In genomic region chr1:66769512-66770229, GRCh38 we compare ENCODE assay signal across 16 cellular contexts. TPM values are rescaled to one million over a fixed set of nuclear protein-coding genes. Genes with fewer than 3 reads are reported as not detected.
DNase-seq lines count a peak whose midpoint lies in the region; ATAC-seq, FAIRE-seq and TF ChIP-seq lines count a peak whose summit lies in the region.
"Had no signal": no experiment of that assay in that cellular context is flagged by ENCODE, and none has a peak within 500 bp of the region (broad histone marks: within the 10 kb centered on the region; RNA-seq: fewer than 3 reads in every experiment).

No MANE protein-coding gene starts in this region.

- peaks cover 20% of the 10 kb centered on the region for H3K4me1 ChIP-seq in CD4-positive, CD25-positive, alpha-beta regulatory T cell (ENCODE audit: control insufficient read depth, insufficient read depth, low read length, poor library complexity, severe bottlenecking)
- peaks cover 0 to 4% of the 10 kb centered on the region in 2 experiments; a peak in 4 of 5 replicates for H3K4me1 ChIP-seq in K562 (replicated peaks in 1 of 2; ENCODE audit: control insufficient read depth in 2 of 2, insufficient read depth in 2 of 2, low read length in 2 of 2)
- no peaks in the 10 kb centered on the region for H3K4me1 ChIP-seq in gastrocnemius medialis

- no peaks in the 10 kb centered on the region for H3K36me3 Mint-ChIP-seq in CD4-positive, CD25-positive, alpha-beta regulatory T cell
- H3K36me3 Mint-ChIP-seq: mesothelial cell of epicardium had no signal

- H3K9me1 ChIP-seq in K562 (ENCODE audit: control insufficient read depth, insufficient read depth, low read length), result no peaks in the 10 kb centered on the region

- CTCF ChIA-PET in K562 (lab: Yijun Ruan, JAX; ENCODE audit: low intra/inter-chr PET ratio), result no interaction called here

- H4K20me1 ChIP-seq in K562 (replicated peaks; ENCODE audit: control insufficient read depth, insufficient read depth, low read length), result no peaks in the 10 kb centered on the region

- H3K4me2 ChIP-seq in K562 (ENCODE audit: insufficient read depth, low read length), result peak overlapping the region; percentile 43; the same call in 1 of the 2 replicates

- DNase-seq in CD4-positive, CD25-positive, alpha-beta regulatory T cell, result peak in 2 of 3 donors; percentile 52 to 81
- DNase-seq in OCI-M1 (lab: John Stamatoyannopoulos, UW) (peak; percentile 77), K562 (ENCODE audit: extremely low read depth in 1 of 4, low spot score in 3 of 4) (no peak), gastrocnemius medialis (no peak)
- DNase-seq: activated effector memory CD4-positive, alpha-beta T cell treated with Interleukin-2 at 50 U/mL for 16 hours; NCI-H1694 treated with DMSO at 0.1 percent for 48 hours had no signal

- 45% methylated on average over 7 of the region's 7 CpGs for WGBS in K562 (ENCODE audit: insufficient coverage, low coverage, missing lambda C conversion rate)

- TF ChIP-seq RAD21 in K562 (CRISPR knock-in tag; conservative IDR thresholded peaks at IDR 0.05 in 1 of 2, IDR thresholded peaks at IDR 0.05 in 1 of 2), result no peak

- FAIRE-seq in K562 (lab: Jason Lieb, UNC), result no peak
- FAIRE-seq: H54 had no signal

- TF ChIP-seq CTCF in K562 (IDR thresholded peaks at IDR 0.05 in 2 of 3, conservative IDR thresholded peaks at IDR 0.05 in 1 of 3; ENCODE audit: insufficient read depth in 2 of 3, low read depth in 1 of 3, low read length in 3 of 3) (no peak), gastrocnemius medialis (IDR thresholded peaks at IDR 0.05 in 4 of 5, conservative IDR thresholded peaks at IDR 0.05 in 1 of 5) (no peak)

- peaks cover 6 to 30% (median 27%) of the 10 kb centered on the region in 4 donors for H3K4me1 Mint-ChIP-seq in CD4-positive, CD25-positive, alpha-beta regulatory T cell
- H3K4me1 Mint-ChIP-seq: mesothelial cell of epicardium had no signal

- H3K4me3 Mint-ChIP-seq in CD4-positive, CD25-positive, alpha-beta regulatory T cell, result peak overlapping the region; percentile 43 to 88 (median 80)
- H3K4me3 Mint-ChIP-seq: mesothelial cell of epicardium had no signal

- intact Hi-C loops in K562 (cut with micrococcal nuclease), result loop anchor here (2.0 to 5.0 kb wide), 5 partner anchors 93 to 733 kb away; partner anchors contain the start of genes DNAI4 and MIER1
- intact Hi-C loops in gastrocnemius medialis (cut with DNase I; ENCODE audit: low total_unique reads), result loop anchor here (10.0 kb wide), 1 partner anchor 725 kb away; no protein-coding TSS in a partner anchor

- no peaks in the 10 kb centered on the region for H3K9me3 ChIP-seq in CD4-positive, CD25-positive, alpha-beta regulatory T cell (ENCODE audit: control insufficient read depth in 2 of 2, low read length in 2 of 2)
- no peaks in the 10 kb centered on the region for H3K9me3 ChIP-seq in K562 (replicated peaks; ENCODE audit: control insufficient read depth, insufficient read depth, low read depth, low read length)
- H3K9me3 ChIP-seq in gastrocnemius medialis, result no peaks in the 10 kb centered on the region

- TF ChIP-seq EP300 in K562 (IDR thresholded peaks at IDR 0.05; ENCODE audit: low read length), result no peak

- no peaks in the 10 kb centered on the region for H3K27me3 ChIP-seq in CD4-positive, CD25-positive, alpha-beta regulatory T cell (ENCODE audit: control insufficient read depth, insufficient read depth, low read length)
- H3K27me3 ChIP-seq in K562 (ENCODE audit: control insufficient read depth in 2 of 2, insufficient read depth in 2 of 2, low read length in 2 of 2) (no peaks in the 10 kb centered on the region), gastrocnemius medialis (no peaks in the 10 kb centered on the region)

- POLR2A ChIA-PET in K562 (lab: Yijun Ruan, JAX), result interaction anchor here (0.6 to 1.3 kb wide), 2 partner anchors 11 to 16 kb away, joined by 3 read pairs; no protein-coding TSS in a partner anchor

- peak; percentile 58 to 61 for ATAC-seq in CD4-positive, CD25-positive, alpha-beta regulatory T cell (ENCODE audit: low read depth in 2 of 2)
- peak; percentile 47 for ATAC-seq in GM18870 (IDR thresholded peaks at IDR 0.05; ENCODE audit: unreplicated experiment)
- peak; percentile 29; the same call in 2 of the 3 replicates for ATAC-seq in K562
- ATAC-seq in GM21367 (IDR thresholded peaks at IDR 0.05; ENCODE audit: unreplicated experiment), result no peak
- ATAC-seq in GM19463 (IDR thresholded peaks at IDR 0.05; ENCODE audit: unreplicated experiment), result no peak
- no peak for ATAC-seq in gastrocnemius medialis
- no peak for ATAC-seq in GM18517 (IDR thresholded peaks at IDR 0.05; ENCODE audit: unreplicated experiment)
- ATAC-seq: esophagus mucosa had no signal

- no peak for TF ChIP-seq POLR2A in K562 (conservative IDR thresholded peaks at IDR 0.05)
- no peak for TF ChIP-seq POLR2A in gastrocnemius medialis (IDR thresholded peaks at IDR 0.05)

- no peaks in the 10 kb centered on the region for H3K9me3 Mint-ChIP-seq in CD4-positive, CD25-positive, alpha-beta regulatory T cell
- H3K9me3 Mint-ChIP-seq: mesothelial cell of epicardium had no signal

- in situ Hi-C loops in K562 (cut with MboI) (no loop called here), gastrocnemius medialis (cut with MboI; ENCODE audit: low sequenced_read_pairs in 4 of 4) (loop anchor here (10.0 to 25.0 kb wide), 4 partner anchors 218 to 743 kb away; no protein-coding TSS in a partner anchor)

- H3K9ac ChIP-seq in K562 (ENCODE audit: insufficient read depth in 1 of 2, low read depth in 2 of 2, low read length in 2 of 2), result no peak overlapping the region

- peak overlapping the region; percentile 53 to 82 (median 78) for H3K27ac Mint-ChIP-seq in CD4-positive, CD25-positive, alpha-beta regulatory T cell
- H3K27ac Mint-ChIP-seq: mesothelial cell of epicardium had no signal

- no TSS peak for BruUV-seq in K562 (replicated peaks; lab: Mats Ljungman, UMichigan)

- peak overlapping the region; percentile 76 for H2AFZ ChIP-seq in K562 (ENCODE audit: low read depth, low read length)

- H3K27ac ChIP-seq in CD4-positive, CD25-positive, alpha-beta regulatory T cell (ENCODE audit: insufficient read depth, low read length, poor library complexity, severe bottlenecking), result peak overlapping the region; percentile 62
- H3K27ac ChIP-seq in K562 (ENCODE audit: extremely low read depth, low read depth, low read length) (no peak overlapping the region), gastrocnemius medialis (no peak overlapping the region)

- H3K36me3 ChIP-seq in CD4-positive, CD25-positive, alpha-beta regulatory T cell (ENCODE audit: control insufficient read depth, insufficient read depth, low read length), result no peaks in the 10 kb centered on the region
- H3K36me3 ChIP-seq in K562 (ENCODE audit: control insufficient read depth, insufficient read depth, low read length) (no peaks in the 10 kb centered on the region), gastrocnemius medialis (no peaks in the 10 kb centered on the region)

- H3K79me2 ChIP-seq in K562 (ENCODE audit: control insufficient read depth, insufficient read depth, low read length), result no peaks in the 10 kb centered on the region

- H3K27me3 Mint-ChIP-seq in CD4-positive, CD25-positive, alpha-beta regulatory T cell, result no peaks in the 10 kb centered on the region

- peak overlapping the region; percentile 85 for H3K4me3 ChIP-seq in CD4-positive, CD25-positive, alpha-beta regulatory T cell (ENCODE audit: low read depth, low read length)
- H3K4me3 ChIP-seq in K562 (no peak overlapping the region), gastrocnemius medialis (no peak overlapping the region)

RNA-seq across cellular contexts. Expression of gene DYNLT5, which starts 17.4 kb away (rescaled TPM):
- not detected for total RNA-seq in CD4-positive, CD25-positive, alpha-beta regulatory T cell
- polyA plus RNA-seq in CD4-positive, CD25-positive, alpha-beta regulatory T cell, result not detected
- total RNA-seq in K562 (2011; cell fraction: chromatin; rRNA removed; ENCODE audit: low replicate concordance), result not detected in 2 replicates
- not detected in 2 replicates for total RNA-seq in K562 (2011; cell fraction: nucleolus; rRNA removed)
- not detected in 2 replicates for total RNA-seq in K562 (2011; cell fraction: nucleoplasm; rRNA removed)
- not detected in 2 replicates for total RNA-seq in K562 (2014; rRNA removed)
- not detected in 2 replicates for total RNA-seq in K562 (2014; rRNA removed; fragmentation: Illumina TruSeq; extraction: Trizol)
- total RNA-seq in K562 (2015; rRNA removed; fragmentation: Illumina TruSeq; extraction: Trizol), result not detected in 2 replicates
- not detected in 2 replicates for total RNA-seq in K562 (2021)
- polyA plus RNA-seq in K562 (2011; rRNA removed), result not detected in 2 replicates
- not detected in 2 replicates for polyA plus RNA-seq in K562 (2011; cell fraction: cytosol; rRNA removed)
- not detected in 2 replicates for polyA plus RNA-seq in K562 (2011; cell fraction: nucleus; rRNA removed)
- not detected in 2 replicates for polyA plus RNA-seq in K562 (2012)
- not detected in 2 replicates for polyA plus RNA-seq in K562 (2014; fragmentation: Illumina TruSeq; extraction: Trizol)
- polyA plus RNA-seq in K562 (2014; fragmentation: Nextera tagmentation; extraction: Ambion mirVana), result not detected
- not detected in 2 replicates for polyA plus RNA-seq in K562 (2014; rRNA removed)
- not detected in 2 replicates for polyA minus RNA-seq in K562 (2011; rRNA and poly(A)+ RNA removed)
- not detected in 2 replicates for polyA minus RNA-seq in K562 (2011; cell fraction: cytosol; rRNA and poly(A)+ RNA removed)
- polyA minus RNA-seq in K562 (2011; cell fraction: nucleus; rRNA and poly(A)+ RNA removed), result not detected in 2 replicates
- 1 to 10 TPM in 1 of 4 donors, not detected in 3; 1.6 TPM for total RNA-seq in gastrocnemius medialis
- total RNA-seq: esophagus mucosa had no signal

RNA-seq across cellular contexts. Expression of gene INSL5, which starts 31.4 kb away (rescaled TPM):
- total RNA-seq in CD4-positive, CD25-positive, alpha-beta regulatory T cell, result not detected
- polyA plus RNA-seq in CD4-positive, CD25-positive, alpha-beta regulatory T cell, result not detected
- total RNA-seq in K562 (2011; cell fraction: chromatin; rRNA removed; ENCODE audit: low replicate concordance), result not detected in 2 replicates
- not detected in 2 replicates for total RNA-seq in K562 (2011; cell fraction: nucleolus; rRNA removed)
- not detected in 2 replicates for total RNA-seq in K562 (2011; cell fraction: nucleoplasm; rRNA removed)
- total RNA-seq in K562 (2014; rRNA removed) (not detected in 2 replicates), K562 (2014; rRNA removed; fragmentation: Illumina TruSeq; extraction: Trizol) (not detected in 2 replicates), K562 (2015; rRNA removed; fragmentation: Illumina TruSeq; extraction: Trizol) (not detected in 2 replicates), K562 (2021) (not detected in 2 replicates), gastrocnemius medialis (not detected)
- polyA plus RNA-seq in K562 (2011; rRNA removed) (not detected in 2 replicates), K562 (2014; fragmentation: Illumina TruSeq; extraction: Trizol) (not detected in 2 replicates), K562 (2014; fragmentation: Nextera tagmentation; extraction: Ambion mirVana) (not detected), K562 (2014; rRNA removed) (not detected in 2 replicates)
- polyA plus RNA-seq in K562 (2011; cell fraction: cytosol; rRNA removed), result not detected in 2 replicates
- polyA plus RNA-seq in K562 (2011; cell fraction: nucleus; rRNA removed), result not detected in 2 replicates
- not detected in 2 replicates for polyA plus RNA-seq in K562 (2012)
- not detected in 2 replicates for polyA minus RNA-seq in K562 (2011; rRNA and poly(A)+ RNA removed)
- polyA minus RNA-seq in K562 (2011; cell fraction: cytosol; rRNA and poly(A)+ RNA removed), result not detected in 2 replicates
- not detected in 2 replicates for polyA minus RNA-seq in K562 (2011; cell fraction: nucleus; rRNA and poly(A)+ RNA removed)
- total RNA-seq: cerebellum, esophagus mucosa, mesothelial cell of epicardium, renal cortical epithelial cell, subcutaneous adipose tissue had no signal

Comparison
In these comparisons a context has a peak if more than half of its experiments do, and no peak if none do; other contexts are left out.
1. ATAC-seq: peak in CD4-positive, CD25-positive, alpha-beta regulatory T cell (2 of 2), GM18870 (single experiment) and K562 (single experiment); none in GM21367 (single experiment), GM19463 (single experiment), gastrocnemius medialis (0 of 2) and GM18517 (single experiment).
2. DNase-seq: peak in CD4-positive, CD25-positive, alpha-beta regulatory T cell (2 of 3) and OCI-M1 (single experiment); none in K562 (0 of 4) and gastrocnemius medialis (0 of 2).